In the genomic region with DNA sequence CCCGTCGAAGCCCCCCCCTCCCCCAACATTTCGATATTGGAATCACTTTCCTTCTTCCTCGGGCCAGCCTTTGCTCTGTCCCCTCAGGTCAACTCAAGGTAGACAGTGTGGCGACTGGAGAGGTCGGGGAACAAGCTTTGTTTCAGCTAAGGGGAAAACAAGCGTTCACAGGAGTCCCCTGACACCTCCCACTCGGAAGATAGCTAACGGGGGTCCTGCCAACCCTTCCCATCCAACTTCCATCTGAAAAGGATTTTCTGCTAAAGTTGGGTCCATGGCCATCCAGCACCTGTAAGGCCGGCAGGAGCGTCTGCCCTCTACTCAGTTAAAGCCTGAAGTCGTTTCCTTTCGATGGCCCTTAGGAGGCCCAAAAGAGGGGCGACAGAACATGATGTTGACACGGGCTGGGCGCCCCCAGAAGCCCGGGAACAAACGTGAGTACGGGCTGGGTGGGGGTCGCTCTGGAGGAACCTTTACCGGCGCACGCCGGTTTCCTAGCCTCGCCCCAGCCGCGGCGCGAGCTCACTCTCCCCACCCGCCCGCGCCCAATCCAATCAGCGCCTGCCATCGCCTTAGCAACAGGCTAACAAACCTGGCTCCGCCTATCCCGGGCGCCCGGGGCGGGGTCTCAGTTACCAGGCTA, we compare ENCODE assay signal across 1 cellular context.
TF ChIP-seq lines count a peak whose summit lies in the region.

No MANE protein-coding gene starts in this region.

TF ChIP-seq in HepG2, 621 proteins besides CTCF, POLR2A, EP300 and RAD21 (continued from another document and continues in another):
- TF ChIP-seq ZBTB14 (CRISPR knock-in tag; IDR thresholded peaks at IDR 0.05) (no peak; the same call in 1 of the 2 replicates), ZNF232 (CRISPR knock-in tag; IDR thresholded peaks at IDR 0.05; ENCODE audit: borderline replicate concordance) (no peak), AKAP8 (CRISPR knock-in tag; IDR thresholded peaks at IDR 0.05) (no peak), PHF8 (CRISPR knock-in tag; IDR thresholded peaks at IDR 0.05) (peak; percentile 59), ISX (CRISPR knock-in tag; conservative IDR thresholded peaks at IDR 0.05) (no peak), RFX1 (IDR thresholded peaks at IDR 0.05) (peak; percentile 75), ZFP91 (CRISPR knock-in tag; IDR thresholded peaks at IDR 0.05; ENCODE audit: borderline replicate concordance) (peak; percentile 39; the same call in 1 of the 2 replicates), KDM2A (CRISPR knock-in tag; IDR thresholded peaks at IDR 0.05; ENCODE audit: borderline replicate concordance, low read depth) (0 out of 2 replicates have a peak, but pooled peaks have one; percentile 45), ZNF318 (CRISPR knock-in tag; IDR thresholded peaks at IDR 0.05) (0 out of 2 replicates have a peak, but pooled peaks have one; percentile 70), ADNP (CRISPR knock-in tag; IDR thresholded peaks at IDR 0.05) (no peak), CCDC6 (CRISPR knock-in tag; IDR thresholded peaks at IDR 0.05) (0 out of 2 replicates have a peak, but pooled peaks have one; percentile 1), RFX5 (IDR thresholded peaks at IDR 0.05; ENCODE audit: low read depth, low read length) (peak; percentile 97), ZNF430 (CRISPR knock-in tag; IDR thresholded peaks at IDR 0.05) (peak; percentile 26; the same call in 1 of the 2 replicates), ZMYM4 (CRISPR knock-in tag; IDR thresholded peaks at IDR 0.05) (peak; percentile 4; the same call in 1 of the 2 replicates), RFXANK (CRISPR knock-in tag; IDR thresholded peaks at IDR 0.05) (peak; percentile 98), SKI (IDR thresholded peaks at IDR 0.05; ENCODE audit: partially characterized antibody) (peak; percentile 17), HNRNPLL (IDR thresholded peaks at IDR 0.05; ENCODE audit: low read depth, low read length, poor library complexity, severe bottlenecking) (peak; percentile 57), TGIF2 (CRISPR knock-in tag; IDR thresholded peaks at IDR 0.05) (peak; percentile 16; the same call in 1 of the 2 replicates), PHB2 (IDR thresholded peaks at IDR 0.05; ENCODE audit: partially characterized antibody) (no peak), HMG20B (CRISPR knock-in tag; conservative IDR thresholded peaks at IDR 0.05) (no peak), NFYB (CRISPR knock-in tag; IDR thresholded peaks at IDR 0.05) (peak; percentile 72), MXI1 (IDR thresholded peaks at IDR 0.05; ENCODE audit: borderline replicate concordance, low read depth, low read length) (peak; percentile 70; the same call in 1 of the 3 replicates), ZNF350 (CRISPR knock-in tag; IDR thresholded peaks at IDR 0.05; ENCODE audit: borderline replicate concordance, low read depth) (peak; percentile 50; the same call in 1 of the 2 replicates), NONO (IDR thresholded peaks at IDR 0.05) (no peak), NONO (CRISPR knock-in tag; conservative IDR thresholded peaks at IDR 0.05) (0 out of 2 replicates have a peak, but pooled peaks have one; percentile 35), ZBTB7B (CRISPR knock-in tag; IDR thresholded peaks at IDR 0.05) (peak; percentile 32; the same call in 1 of the 2 replicates), AGO2 (optimal IDR thresholded peaks at IDR 0.05; ENCODE audit: low read depth, low read length) (peak; percentile 51), GZF1 (CRISPR knock-in tag; IDR thresholded peaks at IDR 0.05) (peak; percentile 31; the same call in 1 of the 2 replicates), NFE2L1 (CRISPR knock-in tag; IDR thresholded peaks at IDR 0.05; ENCODE audit: borderline replicate concordance) (no peak), ZNF646 (CRISPR knock-in tag; IDR thresholded peaks at IDR 0.05) (no peak), ZSCAN21 (CRISPR knock-in tag; IDR thresholded peaks at IDR 0.05; ENCODE audit: borderline replicate concordance) (0 out of 2 replicates have a peak, but pooled peaks have one; percentile 21), CREB1 (IDR thresholded peaks at IDR 0.05) (no peak), CREB1 (CRISPR knock-in tag; IDR thresholded peaks at IDR 0.05) (peak; percentile 75), GABPB1 (CRISPR knock-in tag; IDR thresholded peaks at IDR 0.05) (peak; percentile 20; the same call in 1 of the 2 replicates), ISL2 (CRISPR knock-in tag; IDR thresholded peaks at IDR 0.05) (no peak), SIN3A (IDR thresholded peaks at IDR 0.05; ENCODE audit: borderline replicate concordance, low read depth, low read length) (peak; percentile 79; the same call in 1 of the 2 replicates), POLR2G (IDR thresholded peaks at IDR 0.05; ENCODE audit: low read depth, low read length) (peak; percentile 54; the same call in 1 of the 2 replicates), RFXAP (CRISPR knock-in tag; IDR thresholded peaks at IDR 0.05; ENCODE audit: borderline replicate concordance) (peak; percentile 99)
- TF ChIP-seq, protein P1, sequence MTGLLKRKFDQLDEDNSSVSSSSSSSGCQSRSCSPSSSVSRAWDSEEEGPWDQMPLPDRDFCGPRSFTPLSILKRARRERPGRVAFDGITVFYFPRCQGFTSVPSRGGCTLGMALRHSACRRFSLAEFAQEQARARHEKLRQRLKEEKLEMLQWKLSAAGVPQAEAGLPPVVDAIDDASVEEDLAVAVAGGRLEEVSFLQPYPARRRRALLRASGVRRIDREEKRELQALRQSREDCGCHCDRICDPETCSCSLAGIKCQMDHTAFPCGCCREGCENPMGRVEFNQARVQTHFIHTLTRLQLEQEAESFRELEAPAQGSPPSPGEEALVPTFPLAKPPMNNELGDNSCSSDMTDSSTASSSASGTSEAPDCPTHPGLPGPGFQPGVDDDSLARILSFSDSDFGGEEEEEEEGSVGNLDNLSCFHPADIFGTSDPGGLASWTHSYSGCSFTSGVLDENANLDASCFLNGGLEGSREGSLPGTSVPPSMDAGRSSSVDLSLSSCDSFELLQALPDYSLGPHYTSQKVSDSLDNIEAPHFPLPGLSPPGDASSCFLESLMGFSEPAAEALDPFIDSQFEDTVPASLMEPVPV (CRISPR knock-in tag; IDR thresholded peaks at IDR 0.05), result no peak
